Comparison of ENCODE assay signal across 33 cellular contexts in the genomic region with DNA sequence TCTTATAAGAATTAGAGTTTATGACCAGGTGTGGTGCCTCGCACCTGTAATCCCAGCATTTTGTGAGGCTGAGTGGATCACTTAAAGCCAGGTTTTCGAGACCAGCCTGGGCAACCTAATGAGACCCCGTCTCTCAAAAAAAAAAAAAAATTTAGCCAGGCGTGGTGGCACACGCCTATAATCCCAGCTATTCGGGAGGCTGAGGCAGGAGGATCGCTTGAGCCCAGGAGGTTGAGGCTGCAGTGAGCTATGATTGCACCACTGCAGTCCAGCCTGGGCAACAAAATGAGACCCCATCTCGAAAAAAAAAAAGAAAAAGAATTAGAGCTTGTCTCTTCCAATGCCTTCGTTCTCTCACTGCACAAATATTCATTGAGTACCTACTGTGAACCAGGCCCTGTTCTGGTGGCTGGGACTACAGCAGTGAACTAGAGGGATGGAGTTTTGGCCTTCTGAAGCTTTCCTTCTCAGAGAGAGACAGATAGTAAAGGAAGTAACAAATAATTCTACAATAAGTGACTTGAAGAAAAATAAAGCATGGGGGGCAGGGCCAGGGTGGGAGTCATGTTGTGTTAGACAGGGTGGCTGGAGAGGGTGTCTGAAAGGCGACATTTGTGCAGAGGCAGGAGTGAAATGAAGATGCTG. TPM values are rescaled to one million over a fixed set of nuclear protein-coding genes. Genes with fewer than 3 reads are reported as not detected.
"Had no signal": no experiment of that assay in that cellular context is flagged by ENCODE, and none has a peak within 500 bp of the region (broad histone marks: within the 10 kb centered on the region; RNA-seq: fewer than 3 reads in every experiment).

No MANE protein-coding gene starts in this region.

- H3K27me3 ChIP-seq: ovary, thyroid gland had no signal

- DNase-seq: activated CD4-positive, alpha-beta memory T cell treated with anti-CD3 and anti-CD28 coated beads for 36 hours; activated CD4-positive, alpha-beta T cell treated with anti-CD3 and anti-CD28 coated beads, Interleukin-2, amount 10 ng/mL, durations not matched to agents 24 days and 14 days; activated CD4-positive, CD25-positive, alpha-beta regulatory T cell treated with anti-CD3 and anti-CD28 coated beads, Interleukin-2, amount 50 U/mL, for 72 hours; activated CD8-positive, alpha-beta memory T cell treated with anti-CD3 and anti-CD28 coated beads, Interleukin-2, amount 50 U/mL, for 48 hours; activated gamma-delta T cell treated with Interleukin-2 at 50 U/mL for 16 hours; activated naive CD4-positive, alpha-beta T cell treated with anti-CD3 and anti-CD28 coated beads, Interleukin-2, amount 50 U/mL, for 16 hours; activated T-cell treated with anti-CD3 and anti-CD28 coated beads, Interleukin-2, amount 50 U/mL, for 24 hours; amniotic stem cell; cortex of kidney; foreskin fibroblast; lower lobe of right lung; mesendoderm; natural killer cell; retina; sigmoid colon; stimulated activated CD4-positive, alpha-beta T cell treated with anti-CD3 and anti-CD28 coated beads, Interleukin-1b, Interleukin-23, amount 100 ng/mL, for 48 hours; stimulated activated CD4-positive, alpha-beta T cell treated with anti-CD3 and anti-CD28 coated beads, Interleukin-4, amount 100 ng/mL, for 4 hours; stimulated activated CD8-positive, alpha-beta memory T cell treated with anti-CD3 and anti-CD28 coated beads, Interleukin-4, amount 100 ng/mL, for 48 hours; stimulated activated naive B cell treated with anti-CD40 and anti-IgM and Interleukin-4, amounts not matched to agents 10 μg/mL and 1 μg/mL and 100 μg/mL, for 72 hours; T-helper 2 cell; thyroid gland had no signal

- H3K4me3 ChIP-seq: heart left ventricle, lower lobe of right lung, ovary, prostate gland, sigmoid colon, smooth muscle cell, stomach, thyroid gland had no signal

- H3K4me1 Mint-ChIP-seq: activated CD4-positive, alpha-beta T cell treated with anti-CD3 and anti-CD28 coated beads, Interleukin-2, amount 10 ng/mL, durations not matched to agents 24 days and 14 days; stimulated activated naive B cell treated with anti-CD40 and anti-IgM and Interleukin-4, amounts not matched to agents 10 μg/mL and 1 μg/mL and 100 μg/mL, for 72 hours had no signal

- H3K9me3 ChIP-seq: heart left ventricle, lower lobe of right lung, ovary, prostate gland, sigmoid colon, stomach, thyroid gland had no signal

- H3K27ac Mint-ChIP-seq: activated CD4-positive, alpha-beta memory T cell treated with anti-CD3 and anti-CD28 coated beads for 36 hours; activated CD4-positive, alpha-beta T cell treated with anti-CD3 and anti-CD28 coated beads, Interleukin-2, amount 10 ng/mL, durations not matched to agents 24 days and 14 days; activated T-cell treated with anti-CD3 and anti-CD28 coated beads, Interleukin-2, amount 50 U/mL, for 24 hours; natural killer cell; stimulated activated naive B cell treated with anti-CD40 and anti-IgM and Interleukin-4, amounts not matched to agents 10 μg/mL and 1 μg/mL and 100 μg/mL, for 72 hours had no signal

- H3K36me3 ChIP-seq: heart left ventricle, lower lobe of right lung, ovary, prostate gland, sigmoid colon, thyroid gland had no signal

- H3K4me3 Mint-ChIP-seq: activated CD4-positive, alpha-beta memory T cell treated with anti-CD3 and anti-CD28 coated beads for 36 hours; activated CD4-positive, alpha-beta T cell treated with anti-CD3 and anti-CD28 coated beads, Interleukin-2, amount 10 ng/mL, durations not matched to agents 24 days and 14 days; activated T-cell treated with anti-CD3 and anti-CD28 coated beads, Interleukin-2, amount 50 U/mL, for 24 hours; natural killer cell; stimulated activated naive B cell treated with anti-CD40 and anti-IgM and Interleukin-4, amounts not matched to agents 10 μg/mL and 1 μg/mL and 100 μg/mL, for 72 hours had no signal

- H3K4me1 ChIP-seq: heart left ventricle, lower lobe of right lung, prostate gland, sigmoid colon, thyroid gland had no signal

- H3K9me3 Mint-ChIP-seq: activated CD4-positive, alpha-beta memory T cell treated with anti-CD3 and anti-CD28 coated beads for 36 hours; activated CD4-positive, alpha-beta T cell treated with anti-CD3 and anti-CD28 coated beads, Interleukin-2, amount 10 ng/mL, durations not matched to agents 24 days and 14 days; activated T-cell treated with anti-CD3 and anti-CD28 coated beads, Interleukin-2, amount 50 U/mL, for 24 hours; natural killer cell; stimulated activated naive B cell treated with anti-CD40 and anti-IgM and Interleukin-4, amounts not matched to agents 10 μg/mL and 1 μg/mL and 100 μg/mL, for 72 hours had no signal

- H3K36me3 Mint-ChIP-seq: activated CD4-positive, alpha-beta memory T cell treated with anti-CD3 and anti-CD28 coated beads for 36 hours; natural killer cell; stimulated activated naive B cell treated with anti-CD40 and anti-IgM and Interleukin-4, amounts not matched to agents 10 μg/mL and 1 μg/mL and 100 μg/mL, for 72 hours had no signal

- ATAC-seq: esophagus mucosa; heart left ventricle; lower lobe of right lung; natural killer cell; stimulated activated naive B cell treated with anti-CD40 and anti-IgM and Interleukin-4, amounts not matched to agents 10 μg/mL and 1 μg/mL and 100 μg/mL, for 72 hours had no signal

RNA-seq across cellular contexts. Expression of a gene that starts 56.4 kb away (rescaled TPM):
- total RNA-seq: activated CD4-positive, alpha-beta memory T cell treated with anti-CD3 and anti-CD28 coated beads for 36 hours; activated CD4-positive, alpha-beta T cell treated with anti-CD3 and anti-CD28 coated beads, Interleukin-2, amount 10 ng/mL, durations not matched to agents 24 days and 14 days; activated CD8-positive, alpha-beta memory T cell treated with anti-CD3 and anti-CD28 coated beads for 36 hours; astrocyte; chondrocyte; esophagus mucosa; heart left ventricle; kidney epithelial cell; mononuclear cell; natural killer cell; prostate gland; smooth muscle cell; thyroid gland; urinary bladder had no signal
